ENCODE assay signal across 8 cellular contexts in genomic region chr22:23225724-23226496, GRCh38. TPM values are rescaled to one million over a fixed set of nuclear protein-coding genes. Genes with fewer than 3 reads are reported as not detected.
DNase-seq lines count a peak whose midpoint lies in the region; ATAC-seq and TF ChIP-seq lines count a peak whose summit lies in the region.

No MANE protein-coding gene starts in this region.

- TSS peak; percentile 67 for BruUV-seq in Calu3 (replicated peaks; lab: Mats Ljungman, UMichigan)

- H3K36me3 ChIP-seq in osteoblast (ENCODE audit: insufficient read depth, low read length), result no peaks in the 10 kb centered on the region
- peaks cover 9% of the 10 kb centered on the region for H3K36me3 ChIP-seq in WERI-Rb-1

- ATAC-seq in HG02610 (IDR thresholded peaks at IDR 0.05; ENCODE audit: unreplicated experiment), result no peak
- no peak for ATAC-seq in HG03045 (IDR thresholded peaks at IDR 0.05; ENCODE audit: unreplicated experiment)

- H2AFZ ChIP-seq in osteoblast (ENCODE audit: low read length), result no peak overlapping the region

- no peak for TF ChIP-seq CTCF in Calu3 (IDR thresholded peaks at IDR 0.05; ENCODE audit: unreplicated experiment)
- TF ChIP-seq CTCF in RWPE1 (conservative IDR thresholded peaks at IDR 0.05; ENCODE audit: low read depth), result no peak
- no peak for TF ChIP-seq CTCF in osteoblast (IDR thresholded peaks at IDR 0.05; ENCODE audit: extremely low read depth, low read depth, low read length)
- no peak for TF ChIP-seq CTCF in WERI-Rb-1 (IDR thresholded peaks at IDR 0.05; ENCODE audit: low read depth, low read length)

- peaks cover 5% of the 10 kb centered on the region for H3K9me3 Mint-ChIP-seq in Calu3 (ENCODE audit: low read depth, unreplicated experiment)

- peak overlapping the region; percentile 48 for H3K27ac Mint-ChIP-seq in Calu3 (ENCODE audit: unreplicated experiment)

- H3K4me2 ChIP-seq in osteoblast (ENCODE audit: insufficient read depth, low read length), result peak overlapping the region; percentile 47

- H3K27me3 Mint-ChIP-seq in Calu3 (ENCODE audit: unreplicated experiment), result no peaks in the 10 kb centered on the region

- CTCF ChIA-PET in Calu3 (lab: Charles Lee) (interaction anchor here (0.8 to 2.0 kb wide), 4 partner anchors 26 to 56 kb away, joined by 4 to 11 read pairs (median 6); partner anchors contain the start of gene BCR), RWPE1 (lab: Yijun Ruan, JAX) (interaction anchor here (0.7 to 1.0 kb wide), 2 partner anchors 56 to 143 kb away, joined by 3 read pairs; no protein-coding TSS in a partner anchor)

- intact Hi-C loops in Calu3 (cut with micrococcal nuclease; ENCODE audit: unreplicated experiment), result no loop called here

- peaks cover 27% of the 10 kb centered on the region for H3K4me1 ChIP-seq in osteoblast (ENCODE audit: insufficient read depth, low read length)

- DNase-seq in Calu3 (peak; percentile 81), RWPE1 (ENCODE audit: low spot score) (peak; percentile 71), dermis blood vessel endothelial cell (peak; percentile 75), osteoblast (ENCODE audit: insufficient read length, low spot score, missing footprints) (no peak), WERI-Rb-1 (no peak), DMS114 treated with DMSO at 0.1 percent for 48 hours (lab: John Stamatoyannopoulos, UW; ENCODE audit: unreplicated experiment) (no peak)

- peaks cover 60% of the 10 kb centered on the region for H3K4me1 Mint-ChIP-seq in Calu3 (ENCODE audit: low read depth, unreplicated experiment)

- H3K4me3 ChIP-seq in osteoblast (ENCODE audit: insufficient read depth, low read length), result no peak overlapping the region
- H3K4me3 ChIP-seq in WERI-Rb-1 (ENCODE audit: low read depth, low read length), result no peak overlapping the region

- H3K4me3 Mint-ChIP-seq in Calu3 (ENCODE audit: low read depth, unreplicated experiment), result peak overlapping the region; percentile 14

- H3K79me2 ChIP-seq in osteoblast (ENCODE audit: insufficient read depth, low read length), result peaks cover 79% of the 10 kb centered on the region

- peak overlapping the region; percentile 97 for H3K27ac ChIP-seq in RWPE1
- peak overlapping the region; percentile 38 for H3K27ac ChIP-seq in osteoblast (ENCODE audit: low read depth, low read length)
- H3K27ac ChIP-seq in WERI-Rb-1, result no peak overlapping the region

- H3K27me3 ChIP-seq in osteoblast (ENCODE audit: insufficient read depth, low read length) (no peaks in the 10 kb centered on the region), WERI-Rb-1 (ENCODE audit: insufficient read depth, low read depth, severe bottlenecking) (no peaks in the 10 kb centered on the region)

- peaks cover 17% of the 10 kb centered on the region for H3K36me3 Mint-ChIP-seq in Calu3 (ENCODE audit: insufficient read depth, unreplicated experiment)

- peaks cover 7% of the 10 kb centered on the region for H3K9me3 ChIP-seq in osteoblast (ENCODE audit: low read depth, low read length)
- H3K9me3 ChIP-seq in WERI-Rb-1 (ENCODE audit: severe bottlenecking), result peaks cover 2% of the 10 kb centered on the region

- POLR2A ChIA-PET in RWPE1 (lab: Yijun Ruan, JAX; ENCODE audit: low non-redundant PET), result interaction anchor here (0.7 kb wide), 1 partner anchor 26 kb away, joined by 3 read pairs; no protein-coding TSS in a partner anchor

- peaks cover 50% of the 10 kb centered on the region for H4K20me1 ChIP-seq in osteoblast (ENCODE audit: insufficient read depth, low read length)

RNA-seq across cellular contexts. Expression of gene BCR, which starts 45.6 kb away (rescaled TPM):
- total RNA-seq in Calu3 (2022) (83.6 and 91.0 TPM in 2 replicates), dermis blood vessel endothelial cell (186 and 288 TPM in 2 replicates), osteoblast (28.6 and 29.8 TPM in 2 replicates)

Comparison
In these comparisons a context has a peak if more than half of its experiments do, and no peak if none do; other contexts are left out.
1. DNase-seq: peak in Calu3 (single experiment), RWPE1 (single experiment) and dermis blood vessel endothelial cell (single experiment); none in osteoblast (single experiment), WERI-Rb-1 (single experiment) and DMS114 treated with DMSO at 0.1 percent for 48 hours (single experiment).